ENCODE assay signal across 9 cellular contexts in genomic region chr2:226835420-226835795, GRCh38. TPM values are rescaled to one million over a fixed set of nuclear protein-coding genes. Genes with fewer than 3 reads are reported as not detected.
DNase-seq lines count a peak whose midpoint lies in the region; ATAC-seq, FAIRE-seq and TF ChIP-seq lines count a peak whose summit lies in the region.
"Had no signal": no experiment of that assay in that cellular context is flagged by ENCODE, and none has a peak within 500 bp of the region (broad histone marks: within the 10 kb centered on the region; RNA-seq: fewer than 3 reads in every experiment).

No MANE protein-coding gene starts in this region.

- H3K4me3 ChIP-seq in body of pancreas (peak overlapping the region in 1 of 2 donors; percentile 74), keratinocyte (ENCODE audit: control insufficient read depth in 2 of 3, extremely low read depth in 1 of 3, insufficient read depth in 2 of 3, low read depth in 1 of 3, low read length in 3 of 3) (peak overlapping the region; percentile 70 to 81 (median 80))

- dilution Hi-C loops in keratinocyte (cut with MboI; ENCODE audit: extremely low pct_ligation_motif_present, low sequenced_read_pairs): no loop called here

- TF ChIP-seq POLR2A in body of pancreas (IDR thresholded peaks at IDR 0.05): no peak

- FAIRE-seq in keratinocyte (lab: Jason Lieb, UNC): no peak
- FAIRE-seq: colon had no signal

- no peaks in the 10 kb centered on the region for H3K9me3 Mint-ChIP-seq in stimulated activated naive CD8-positive, alpha-beta T cell treated with anti-CD3 and anti-CD28 coated beads, Interleukin-15, Interleukin-2, amounts not matched to agents 100 ng/mL and 50 ng/mL, for 24 hours

- H3K36me3 Mint-ChIP-seq in stimulated activated naive CD8-positive, alpha-beta T cell treated with anti-CD3 and anti-CD28 coated beads, Interleukin-15, Interleukin-2, amounts not matched to agents 100 ng/mL and 50 ng/mL, for 24 hours (ENCODE audit: low read depth): peaks cover 54% of the 10 kb centered on the region

- H3K4me2 ChIP-seq in keratinocyte (ENCODE audit: control insufficient read depth, extremely low read depth, insufficient read depth, low read depth, low read length): peak overlapping the region; percentile 79

- peaks cover 63% of the 10 kb centered on the region for H3K4me1 Mint-ChIP-seq in stimulated activated naive CD8-positive, alpha-beta T cell treated with anti-CD3 and anti-CD28 coated beads, Interleukin-15, Interleukin-2, amounts not matched to agents 100 ng/mL and 50 ng/mL, for 24 hours (ENCODE audit: low read depth)

- TF ChIP-seq CTCF in body of pancreas (IDR thresholded peaks at IDR 0.05) (no peak), keratinocyte (optimal IDR thresholded peaks at IDR 0.05 in 1 of 3, IDR thresholded peaks at IDR 0.05 in 1 of 3, conservative IDR thresholded peaks at IDR 0.05 in 1 of 3; ENCODE audit: extremely low read depth in 1 of 3, insufficient read depth in 2 of 3, low read length in 3 of 3) (no peak)

- H3K9me1 ChIP-seq in keratinocyte (ENCODE audit: control insufficient read depth, extremely low read depth, insufficient read depth, low read length): no peaks in the 10 kb centered on the region

- H3K27ac ChIP-seq in body of pancreas (peak overlapping the region; percentile 97 to 100 (median 99)), keratinocyte (ENCODE audit: control insufficient read depth, insufficient read depth, low read length) (peak overlapping the region; percentile 89)

- peak overlapping the region; percentile 97 for H3K27ac Mint-ChIP-seq in stimulated activated naive CD8-positive, alpha-beta T cell treated with anti-CD3 and anti-CD28 coated beads, Interleukin-15, Interleukin-2, amounts not matched to agents 100 ng/mL and 50 ng/mL, for 24 hours

- no peaks in the 10 kb centered on the region for H3K27me3 ChIP-seq in body of pancreas
- H3K27me3 ChIP-seq in keratinocyte (ENCODE audit: control insufficient read depth, extremely low read depth, insufficient read depth, low read length): no peaks in the 10 kb centered on the region

- peak overlapping the region; percentile 93 for H3K9ac ChIP-seq in keratinocyte (ENCODE audit: control insufficient read depth, extremely low read depth, insufficient read depth, low read length)

- peak overlapping the region; percentile 98 for H2AFZ ChIP-seq in keratinocyte (ENCODE audit: control insufficient read depth, low read length)

- no peaks in the 10 kb centered on the region for H4K20me1 ChIP-seq in keratinocyte (ENCODE audit: control insufficient read depth, extremely low read depth, insufficient read depth, low read length)

- H3K9me3 ChIP-seq in body of pancreas: no peaks in the 10 kb centered on the region
- H3K9me3 ChIP-seq in keratinocyte (ENCODE audit: control insufficient read depth, low read depth, low read length): no peaks in the 10 kb centered on the region

- H3K27me3 Mint-ChIP-seq in stimulated activated naive CD8-positive, alpha-beta T cell treated with anti-CD3 and anti-CD28 coated beads, Interleukin-15, Interleukin-2, amounts not matched to agents 100 ng/mL and 50 ng/mL, for 24 hours: no peaks in the 10 kb centered on the region

- H3K4me1 ChIP-seq in body of pancreas: peaks cover 33% of the 10 kb centered on the region
- peaks cover 15% of the 10 kb centered on the region for H3K4me1 ChIP-seq in keratinocyte (ENCODE audit: control insufficient read depth, extremely low read depth, insufficient read depth, low read length)

- ATAC-seq in HG02588 (IDR thresholded peaks at IDR 0.05; ENCODE audit: unreplicated experiment): peak; percentile 21
- peak; percentile 28 for ATAC-seq in body of pancreas

- 4 to 11% methylated on average over 7 to 26 of the region's 26 CpGs for WGBS in body of pancreas, 2 donors

- H3K36me3 ChIP-seq in body of pancreas (replicated peaks in 1 of 2; ENCODE audit: insufficient read depth in 1 of 2, low read depth in 2 of 2) (no peaks in the 10 kb centered on the region), keratinocyte (ENCODE audit: control insufficient read depth in 2 of 2, extremely low read depth in 1 of 2, insufficient read depth in 2 of 2, low read length in 2 of 2) (peaks cover 0 to 5% of the 10 kb centered on the region in 2 experiments)

- peak; percentile 82 for DNase-seq in NCI-H82 (lab: John Stamatoyannopoulos, UW)
- no peak for DNase-seq in NCI-H82 treated with DMSO at 0.1 percent for 48 hours (lab: John Stamatoyannopoulos, UW; ENCODE audit: unreplicated experiment)
- DNase-seq in NCI-H2029 (lab: John Stamatoyannopoulos, UW): peak; percentile 70
- DNase-seq in body of pancreas: peak in 1 of 4 donors; percentile 37
- no peak for DNase-seq in keratinocyte (ENCODE audit: low read depth, low spot score)
- DNase-seq in stimulated activated CD4-positive, alpha-beta T cell treated with anti-CD3 and anti-CD28 coated beads, Interleukin-4, amount 100 ng/mL, for 24 hours: no peak

- H3K79me2 ChIP-seq in keratinocyte (ENCODE audit: control insufficient read depth, insufficient read depth, low read length): peaks cover 19% of the 10 kb centered on the region

- intact Hi-C loops in body of pancreas (cut with DNase I): no loop called here

- peak overlapping the region; percentile 91 for H3K4me3 Mint-ChIP-seq in stimulated activated naive CD8-positive, alpha-beta T cell treated with anti-CD3 and anti-CD28 coated beads, Interleukin-15, Interleukin-2, amounts not matched to agents 100 ng/mL and 50 ng/mL, for 24 hours

RNA-seq across cellular contexts. Expression of gene RHBDD1, which starts 0.4 kb away (rescaled TPM):
- total RNA-seq in body of pancreas: 1 to 10 TPM; 7.9 to 9.9 TPM
- polyA plus RNA-seq in keratinocyte: 22.1 to 27.8 TPM (median 22.8 TPM) in 3 replicates
- 25.1 TPM for polyA plus RNA-seq in keratinocyte (2011; ENCODE audit: low read depth)
- polyA plus RNA-seq in keratinocyte (2011; cell fraction: cytosol; rRNA removed): 10.7 and 33.0 TPM in 2 replicates
- polyA plus RNA-seq in keratinocyte (2011; cell fraction: nucleus; rRNA removed): 28.3 and 32.6 TPM in 2 replicates
- 16.2 and 22.0 TPM in 2 replicates for polyA plus RNA-seq in keratinocyte (2012; ENCODE audit: low replicate concordance)
- polyA minus RNA-seq in keratinocyte: 14.7 to 83.2 TPM (median 78.3 TPM) in 3 replicates
- 19.4 TPM for polyA minus RNA-seq in keratinocyte (2011; cell fraction: cytosol; rRNA and poly(A)+ RNA removed)
- polyA minus RNA-seq in keratinocyte (2011; cell fraction: nucleus; rRNA and poly(A)+ RNA removed): 31.2 and 82.2 TPM in 2 replicates

RNA-seq across cellular contexts. Expression of gene IRS1, which starts 35.8 kb away (rescaled TPM):
- total RNA-seq in body of pancreas: 1 to 10 TPM; 8.2 to 9.6 TPM
- 10.1 to 15.8 TPM (median 11.2 TPM) in 3 replicates for polyA plus RNA-seq in keratinocyte
- polyA plus RNA-seq in keratinocyte (2011; ENCODE audit: low read depth): 3.1 TPM
- 8.4 and 12.5 TPM in 2 replicates for polyA plus RNA-seq in keratinocyte (2011; cell fraction: cytosol; rRNA removed)
- 21.1 and 26.0 TPM in 2 replicates for polyA plus RNA-seq in keratinocyte (2011; cell fraction: nucleus; rRNA removed)
- 4.4 and 14.4 TPM in 2 replicates for polyA plus RNA-seq in keratinocyte (2012; ENCODE audit: low replicate concordance)
- polyA minus RNA-seq in keratinocyte: 15.8 to 35.1 TPM (median 21.6 TPM) in 3 replicates
- polyA minus RNA-seq in keratinocyte (2011; cell fraction: cytosol; rRNA and poly(A)+ RNA removed): 34.7 TPM
- polyA minus RNA-seq in keratinocyte (2011; cell fraction: nucleus; rRNA and poly(A)+ RNA removed): 38.6 and 48.2 TPM in 2 replicates

Comparison
In these comparisons a context has a peak if more than half of its experiments do, and no peak if none do; other contexts are left out.
1. DNase-seq: peak in NCI-H82 (single experiment) and NCI-H2029 (single experiment); none in NCI-H82 treated with DMSO at 0.1 percent for 48 hours (single experiment), keratinocyte (single experiment) and stimulated activated CD4-positive, alpha-beta T cell treated with anti-CD3 and anti-CD28 coated beads, Interleukin-4, amount 100 ng/mL, for 24 hours (single experiment).